8 cellular contexts compared by ENCODE assay signal in the genomic region with DNA sequence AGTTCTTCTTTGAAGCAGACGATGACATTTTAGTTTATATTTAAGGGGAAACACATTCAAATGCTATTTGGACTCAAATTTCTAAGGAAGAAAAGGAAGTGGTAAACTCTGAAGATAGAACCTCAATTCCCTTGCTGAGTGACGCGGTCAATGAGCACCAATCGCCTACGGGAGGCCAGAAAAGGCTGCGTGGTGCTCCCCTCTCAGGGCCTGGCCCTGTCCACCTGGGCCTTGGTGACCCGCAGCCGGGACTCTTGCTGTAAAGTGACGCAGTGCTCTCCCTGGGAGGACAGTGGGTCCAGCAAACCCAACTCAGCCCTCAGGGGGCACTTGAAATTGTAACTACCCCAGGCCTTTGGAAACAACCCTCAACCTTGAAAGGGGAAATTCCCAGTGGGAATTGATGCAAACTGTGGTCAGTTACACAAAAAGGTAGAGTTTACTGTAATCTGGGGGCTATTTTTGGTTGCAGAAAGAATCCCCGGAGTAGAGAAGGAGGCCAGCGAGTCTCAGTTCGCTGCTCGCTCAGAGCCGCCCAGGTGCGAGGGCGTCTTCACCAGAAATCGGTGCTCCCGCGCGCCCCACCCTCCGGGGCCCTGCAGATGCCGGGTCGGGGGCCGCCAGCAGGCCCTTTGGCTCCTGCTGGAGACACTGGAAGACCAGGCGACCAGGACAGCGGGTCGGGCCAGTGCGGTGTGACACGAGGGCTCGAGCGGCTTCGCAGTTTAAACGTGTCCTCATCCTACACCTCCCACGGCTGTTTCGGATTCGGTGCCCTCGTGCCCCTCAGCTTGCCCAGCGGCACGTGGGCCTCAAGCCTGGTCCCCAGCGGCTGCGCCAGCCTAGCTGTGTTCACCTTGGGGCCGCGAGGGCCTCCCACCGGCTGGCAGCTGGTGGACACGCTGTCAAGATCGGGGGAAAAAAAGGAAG. TPM values are rescaled to one million over a fixed set of nuclear protein-coding genes. Genes with fewer than 3 reads are reported as not detected.
A peak's percentile ranks its signal among the peaks of the same experiment; 100 is the strongest.
DNase-seq lines count a peak whose midpoint lies in the region; ATAC-seq and TF ChIP-seq lines count a peak whose summit lies in the region.

No MANE protein-coding gene starts in this region.

- H3K27ac ChIP-seq in CD4-positive, alpha-beta memory T cell (ENCODE audit: low read depth, low read length): no peak overlapping the region
- peak overlapping the region in 3 of 4 donors; percentile 67 to 85 (median 79) for H3K27ac ChIP-seq in gastroesophageal sphincter

- H3K27me3 Mint-ChIP-seq in CD4-positive, alpha-beta memory T cell: no peaks in the 10 kb centered on the region

- TF ChIP-seq CTCF in NB4 (IDR thresholded peaks at IDR 0.05; ENCODE audit: low read depth, low read length) (no peak), gastroesophageal sphincter (IDR thresholded peaks at IDR 0.05) (no peak)

- no peaks in the 10 kb centered on the region for H3K36me3 ChIP-seq in CD4-positive, alpha-beta memory T cell (ENCODE audit: insufficient read depth, low read length)
- H3K36me3 ChIP-seq in gastroesophageal sphincter: no peaks in the 10 kb centered on the region

- TF ChIP-seq POLR2A in NB4 (IDR thresholded peaks at IDR 0.05; ENCODE audit: extremely low read depth, insufficient read length): no peak
- no peak for TF ChIP-seq POLR2A in gastroesophageal sphincter (IDR thresholded peaks at IDR 0.05)

- peak in 1 of 5 donors; percentile 3 for DNase-seq in CD4-positive, alpha-beta memory T cell
- peak; percentile 72 for DNase-seq in NB4 (ENCODE audit: low read depth)
- DNase-seq in C1 segment of cervical spinal cord (lab: John Stamatoyannopoulos, UW): no peak
- no peak for DNase-seq in AG08396 (ENCODE audit: low spot score)
- no peak for DNase-seq in stimulated activated CD4-positive, alpha-beta T cell treated with anti-CD3 and anti-CD28 coated beads, Interleukin-1b, Interleukin-23, amount 100 ng/mL, for 48 hours
- no peak for DNase-seq in EL

- H3K4me3 Mint-ChIP-seq in CD4-positive, alpha-beta memory T cell: peak overlapping the region; percentile 50 to 69 (median 62)

- H3K9me3 ChIP-seq in CD4-positive, alpha-beta memory T cell (ENCODE audit: control insufficient read depth in 1 of 2, low read length in 2 of 2): no peaks in the 10 kb centered on the region
- no peaks in the 10 kb centered on the region for H3K9me3 ChIP-seq in gastroesophageal sphincter

- H3K27ac Mint-ChIP-seq in CD4-positive, alpha-beta memory T cell: no peak overlapping the region

- H3K36me3 Mint-ChIP-seq in CD4-positive, alpha-beta memory T cell: no peaks in the 10 kb centered on the region

- WGBS in gastroesophageal sphincter (ENCODE audit: low coverage in 1 of 2), 2 donors: 68 to 96% methylated on average over 3 to 26 of the region's 46 CpGs

- POLR2A ChIA-PET in CD4-positive, alpha-beta memory T cell (lab: Charles Lee; ENCODE audit: partially characterized antibody): no interaction called here

- H3K4me1 Mint-ChIP-seq in CD4-positive, alpha-beta memory T cell: peaks cover 8 to 23% (median 16%) of the 10 kb centered on the region in 4 donors

- intact Hi-C loops in CD4-positive, alpha-beta memory T cell (cut with micrococcal nuclease): no loop called here

- CTCF ChIA-PET in CD4-positive, alpha-beta memory T cell (lab: Charles Lee; ENCODE audit: partially characterized antibody): interaction anchor here (1.2 kb wide), 1 partner anchor 65 kb away, joined by 3 read pairs; no protein-coding TSS in a partner anchor

- peaks cover 0 to 2% (median 0%) of the 10 kb centered on the region in 8 donors for H3K9me3 Mint-ChIP-seq in CD4-positive, alpha-beta memory T cell

- H3K27me3 ChIP-seq in CD4-positive, alpha-beta memory T cell (ENCODE audit: insufficient read depth, low read length): no peaks in the 10 kb centered on the region
- H3K27me3 ChIP-seq in gastroesophageal sphincter: peaks cover 57% of the 10 kb centered on the region

- peaks cover 22% of the 10 kb centered on the region for H3K4me1 ChIP-seq in CD4-positive, alpha-beta memory T cell (ENCODE audit: insufficient read depth, low read length)
- peaks cover 0 to 46% (median 14%) of the 10 kb centered on the region in 3 donors for H3K4me1 ChIP-seq in gastroesophageal sphincter

- peak overlapping the region in 1 of 2 donors; percentile 54 for H3K4me3 ChIP-seq in CD4-positive, alpha-beta memory T cell (ENCODE audit: low read length in 2 of 2)
- H3K4me3 ChIP-seq in NB4 (ENCODE audit: low read depth, low read length): no peak overlapping the region
- H3K4me3 ChIP-seq in gastroesophageal sphincter: peak overlapping the region in 1 of 2 donors; percentile 73

- TF ChIP-seq EP300 in gastroesophageal sphincter (IDR thresholded peaks at IDR 0.05): no peak

- peak; percentile 29 for ATAC-seq in GM21360 (IDR thresholded peaks at IDR 0.05; ENCODE audit: unreplicated experiment)
- ATAC-seq in gastroesophageal sphincter: no peak

RNA-seq across cellular contexts. Expression of gene ANKRD33B, which starts 1.4 kb away (rescaled TPM):
- total RNA-seq in CD4-positive, alpha-beta memory T cell: 1 to 10 TPM; 2.0 to 2.3 TPM
- under 1 TPM; 0.05 to 0.37 TPM for polyA plus RNA-seq in CD4-positive, alpha-beta memory T cell
- total RNA-seq in gastroesophageal sphincter: 10 to 100 TPM in 1 of 4 donors, 1 to 10 TPM in 3; 4.4 to 17.2 (median 5.9) TPM
